In the genomic region with DNA sequence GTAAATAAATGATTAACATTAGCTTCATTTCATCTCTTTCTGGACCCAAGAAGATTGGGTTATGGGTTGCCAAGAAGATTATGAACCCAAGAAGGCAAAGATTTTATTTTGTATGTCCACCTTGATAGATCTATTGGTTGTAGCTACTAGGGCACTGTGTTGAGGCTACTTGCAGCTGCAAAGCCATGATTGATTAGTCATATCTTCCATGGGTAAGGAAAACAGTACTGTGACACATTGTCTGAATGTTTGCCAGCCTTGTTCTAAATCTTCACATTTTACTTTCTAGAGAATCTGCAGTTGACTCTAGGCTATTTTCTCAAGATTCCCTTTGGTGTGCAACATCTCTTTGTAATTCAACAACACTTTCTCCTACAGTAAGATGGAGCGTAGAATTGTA, we compare ENCODE assay signal across 26 cellular contexts.
"Had no signal": no experiment of that assay in that cellular context is flagged by ENCODE, and none has a peak within 500 bp of the region (broad histone marks: within the 10 kb centered on the region; RNA-seq: fewer than 3 reads in every experiment).

No MANE protein-coding gene starts in this region.

- H3K9me3 Mint-ChIP-seq: endodermal cell, nephron, neural progenitor cell had no signal

- DNase-seq: cortex of kidney; dorsolateral prefrontal cortex; effector CD4-positive, alpha-beta T cell; endodermal cell; foreskin fibroblast; glutamatergic neuron; heart right ventricle; hippocampal formation; left cardiac atrium; left lung; mesenchymal stem cell; midbrain; naive thymus-derived CD4-positive, alpha-beta T cell; right lobe of liver; small intestine; stimulated activated CD4-positive, alpha-beta T cell treated with anti-CD3 and anti-CD28 coated beads, Interleukin-15, amount 100 ng/mL, for 24 hours; stimulated activated CD4-positive, alpha-beta T cell treated with anti-CD3 and anti-CD28 coated beads, Interleukin-2, amount 100 ng/mL, for 48 hours; stimulated activated CD8-positive, alpha-beta memory T cell treated with anti-CD3 and anti-CD28 coated beads, Interleukin-4, amount 100 ng/mL, for 48 hours; stimulated activated naive CD4-positive, alpha-beta T cell treated with Interleukin-2 at 50 U/mL for 16 hours; transverse colon; upper lobe of right lung; uterus had no signal

- H3K36me3 Mint-ChIP-seq: naive thymus-derived CD4-positive, alpha-beta T cell; neural progenitor cell had no signal

- H3K27me3 Mint-ChIP-seq: progenitor cell of endocrine pancreas had no signal

- ATAC-seq: esophagus mucosa; heart right ventricle; left cardiac atrium; left lung; naive thymus-derived CD4-positive, alpha-beta T cell; right lobe of liver; upper lobe of right lung had no signal

- H3K27ac Mint-ChIP-seq: endodermal cell; naive thymus-derived CD4-positive, alpha-beta T cell; nephron; neural progenitor cell; progenitor cell of endocrine pancreas had no signal

- H3K4me3 Mint-ChIP-seq: endodermal cell; naive thymus-derived CD4-positive, alpha-beta T cell; nephron; neural progenitor cell had no signal

- H3K4me1 Mint-ChIP-seq: endodermal cell; naive thymus-derived CD4-positive, alpha-beta T cell; nephron; neural progenitor cell had no signal
